In genomic region chr2:96957299-96957698, GRCh38 we compare ENCODE assay signal across 25 cellular contexts. TPM values are rescaled to one million over a fixed set of nuclear protein-coding genes. Genes with fewer than 3 reads are reported as not detected.
A peak's percentile ranks its signal among the peaks of the same experiment; 100 is the strongest.
DNase-seq lines count a peak whose midpoint lies in the region; ATAC-seq lines count a peak whose summit lies in the region.
"Had no signal": no experiment of that assay in that cellular context is flagged by ENCODE, and none has a peak within 500 bp of the region (broad histone marks: within the 10 kb centered on the region; RNA-seq: fewer than 3 reads in every experiment).

No MANE protein-coding gene starts in this region.

- no peaks in the 10 kb centered on the region for H3K9me3 Mint-ChIP-seq in T-helper 2 cell treated with Interferon-gamma antibody and Interleukin-4, amounts not matched to agents 5 μg/mL and 100 μg/mL, for 36 hours
- H3K9me3 Mint-ChIP-seq: CD4-positive, alpha-beta T cell had no signal

- H3K4me3 Mint-ChIP-seq in T-helper 2 cell treated with Interferon-gamma antibody and Interleukin-4, amounts not matched to agents 5 μg/mL and 100 μg/mL, for 36 hours: no peak overlapping the region
- H3K4me3 Mint-ChIP-seq: activated naive CD8-positive, alpha-beta T cell; CD4-positive, alpha-beta T cell had no signal

- intact Hi-C loops in sciatic nerve (cut with DNase I): no loop called here

- no peaks in the 10 kb centered on the region for H3K27me3 Mint-ChIP-seq in T-helper 2 cell treated with Interferon-gamma antibody and Interleukin-4, amounts not matched to agents 5 μg/mL and 100 μg/mL, for 36 hours (ENCODE audit: low read depth)
- H3K27me3 Mint-ChIP-seq: activated naive CD8-positive, alpha-beta T cell; CD4-positive, alpha-beta T cell had no signal

- DNase-seq in T-helper 2 cell treated with Interferon-gamma antibody and Interleukin-4, amounts not matched to agents 5 μg/mL and 100 μg/mL, for 36 hours (ENCODE audit: low spot score): no peak
- DNase-seq in T-helper 2 cell: no peak
- peak; percentile 81 for DNase-seq in NCI-H69 (lab: John Stamatoyannopoulos, UW)
- DNase-seq in epidermal melanocyte (ENCODE audit: insufficient read length, low spot score): peak; percentile 3
- DNase-seq in sciatic nerve (ENCODE audit: low spot score): peak; percentile 42
- DNase-seq in inferior parietal cortex (ENCODE audit: extremely low spot score): no peak
- no peak for DNase-seq in activated naive CD4-positive, alpha-beta T cell treated with anti-CD3 and anti-CD28 coated beads, Interleukin-2, amount 50 U/mL, for 16 hours
- DNase-seq: activated CD4-positive, alpha-beta T cell treated with anti-CD3 and anti-CD28 coated beads, Interleukin-2, amount 50 U/mL, for 1 hour; brain microvascular endothelial cell; CD4-positive, alpha-beta T cell; DND-41; gastrocnemius medialis; GM23248; IMR-90; left ventricle myocardium inferior; MG63; NCI-H1694 treated with DMSO at 0.1 percent for 48 hours; stimulated activated CD4-positive, alpha-beta T cell treated with anti-CD3 and anti-CD28 coated beads, Interleukin-2, amount 100 ng/mL, for 24 hours; stomach had no signal

- ATAC-seq in sciatic nerve (no peak), GM21723 (IDR thresholded peaks at IDR 0.05; ENCODE audit: unreplicated experiment) (no peak)
- ATAC-seq: gastrocnemius medialis, SK-N-SH treated with all-trans-retinoic acid at 6 μM for 48 hours had no signal

- peak overlapping the region; percentile 45 for H3K27ac Mint-ChIP-seq in T-helper 2 cell treated with Interferon-gamma antibody and Interleukin-4, amounts not matched to agents 5 μg/mL and 100 μg/mL, for 36 hours
- H3K27ac Mint-ChIP-seq: activated naive CD8-positive, alpha-beta T cell; CD4-positive, alpha-beta T cell had no signal

- H3K36me3 Mint-ChIP-seq in T-helper 2 cell treated with Interferon-gamma antibody and Interleukin-4, amounts not matched to agents 5 μg/mL and 100 μg/mL, for 36 hours (ENCODE audit: low read depth): no peaks in the 10 kb centered on the region
- H3K36me3 Mint-ChIP-seq: activated naive CD8-positive, alpha-beta T cell had no signal

- peaks cover 51% of the 10 kb centered on the region for H3K4me1 Mint-ChIP-seq in T-helper 2 cell treated with Interferon-gamma antibody and Interleukin-4, amounts not matched to agents 5 μg/mL and 100 μg/mL, for 36 hours (ENCODE audit: low read depth)

RNA-seq across cellular contexts. Expression of gene FAM178B, which starts 29.1 kb away (rescaled TPM):
- 23.1 TPM for total RNA-seq in sciatic nerve
- total RNA-seq: dermis microvascular lymphatic vessel endothelial cell, GM23248, IMR-90, osteocyte, stomach, urinary bladder had no signal

Comparison
In these comparisons a context has a peak if more than half of its experiments do, and no peak if none do; other contexts are left out.
1. DNase-seq: peak in NCI-H69 (single experiment), epidermal melanocyte (single experiment) and sciatic nerve (single experiment); none in T-helper 2 cell treated with Interferon-gamma antibody and Interleukin-4, amounts not matched to agents 5 μg/mL and 100 μg/mL, for 36 hours (single experiment), T-helper 2 cell (0 of 5), inferior parietal cortex (single experiment) and activated naive CD4-positive, alpha-beta T cell treated with anti-CD3 and anti-CD28 coated beads, Interleukin-2, amount 50 U/mL, for 16 hours (single experiment).